In genomic region chrX:10465254-10465653, GRCh38 we compare ENCODE assay signal across 7 cellular contexts.
"Had no signal": no experiment of that assay in that cellular context is flagged by ENCODE, and none has a peak within 500 bp of the region (broad histone marks: within the 10 kb centered on the region; RNA-seq: fewer than 3 reads in every experiment).

No MANE protein-coding gene starts in this region.

- H2AFZ ChIP-seq: GM23248 had no signal

- DNase-seq: GM23248, H9, HCEC 1CT, IMR-90 had no signal

- H3K27ac ChIP-seq: GM23248 had no signal

- FAIRE-seq: H1, H54, HTR-8/SVneo had no signal

- H3K9ac ChIP-seq: GM23248 had no signal

- H3K4me3 ChIP-seq: GM23248 had no signal

- H3K4me3 Mint-ChIP-seq: H9 had no signal
